In the genomic region with DNA sequence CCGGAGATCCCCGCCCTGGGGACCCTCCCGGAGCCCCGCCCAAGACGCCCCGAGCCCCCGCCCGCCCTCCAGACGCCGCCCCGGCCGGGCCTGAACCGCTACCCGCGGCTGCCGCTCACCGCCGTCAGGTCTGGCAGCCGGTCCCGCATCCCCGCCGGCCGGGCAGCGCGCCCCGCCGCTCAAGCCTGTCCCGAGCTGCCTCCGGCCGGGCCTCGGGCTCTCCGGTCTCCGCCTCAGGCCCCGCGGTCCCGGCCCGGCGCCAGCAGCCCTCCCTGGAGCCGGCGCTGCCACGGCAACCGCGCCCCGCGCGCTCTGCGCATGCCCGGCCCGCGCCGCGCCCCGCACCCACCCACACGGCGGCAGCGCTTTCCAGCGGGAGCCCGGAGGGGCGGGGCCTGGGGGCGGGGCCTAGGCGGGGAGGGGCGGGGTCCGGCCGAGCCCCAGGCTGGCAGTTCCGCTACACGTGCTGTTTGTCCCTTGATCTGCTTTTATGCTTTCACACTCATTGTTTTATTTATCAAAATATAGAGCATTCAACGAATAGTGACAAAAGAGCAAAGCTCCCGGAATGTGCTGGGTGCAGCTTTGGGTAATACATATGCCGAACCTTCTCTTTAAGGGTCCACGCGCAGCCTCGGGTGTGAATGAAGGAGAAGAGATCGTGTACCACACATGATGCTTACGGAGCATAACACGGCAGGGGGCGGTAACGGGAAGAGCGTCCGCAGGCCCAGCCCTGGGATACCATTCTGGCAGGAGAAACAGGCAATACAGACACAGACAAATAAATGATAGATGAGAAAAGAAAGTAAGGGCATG, we compare ENCODE assay signal across 8 cellular contexts. TPM values are rescaled to one million over a fixed set of nuclear protein-coding genes. Genes with fewer than 3 reads are reported as not detected.
DNase-seq lines count a peak whose midpoint lies in the region; ATAC-seq and TF ChIP-seq lines count a peak whose summit lies in the region.

STX2 (minus strand) TSS at position 300 of the 819 bp plus-strand sequence; CDS start at position 149, 151 bp downstream.

- peak within 1 kb of the TSS; percentile 80 for H3K4me3 Mint-ChIP-seq in chondrocyte (ENCODE audit: unreplicated experiment)

- H3K36me3 Mint-ChIP-seq in chondrocyte (ENCODE audit: low read depth): no peaks in the 10 kb centered on the region

- no peaks in the 10 kb centered on the region for H3K27me3 Mint-ChIP-seq in chondrocyte (ENCODE audit: low read depth)

- DNase-seq in AML-193 (lab: John Stamatoyannopoulos, UW) (peak; percentile 78 to 82), NCI-H345 (lab: John Stamatoyannopoulos, UW) (peak; percentile 81), chondrocyte (ENCODE audit: low spot score) (no peak), kidney tubule cell (ENCODE audit: low spot score) (peak; percentile 86)
- peak; percentile 77 to 86 for DNase-seq in activated CD4-positive, alpha-beta T cell treated with anti-CD3 and anti-CD28 coated beads for 24 hours (ENCODE audit: low read depth in 2 of 2)
- DNase-seq in stimulated activated CD4-positive, alpha-beta T cell treated with anti-CD3 and anti-CD28 coated beads, Interleukin-1b, Interleukin-23, amount 100 ng/mL, for 1 hour (ENCODE audit: low read depth in 2 of 2): peak; percentile 85 to 86

- peak; percentile 67 for TF ChIP-seq CTCF in chondrocyte (IDR thresholded peaks at IDR 0.05)

- no peaks in the 10 kb centered on the region for H3K9me3 Mint-ChIP-seq in chondrocyte (ENCODE audit: low read depth)

- peak; percentile 63 for TF ChIP-seq POLR2A in GM18951 (IDR thresholded peaks at IDR 0.05; ENCODE audit: extremely low read depth, insufficient read depth, insufficient read length)

- peak within 1 kb of the TSS; percentile 77 for H3K27ac Mint-ChIP-seq in chondrocyte (ENCODE audit: unreplicated experiment)

- in situ Hi-C loops in GM18951 (cut with MboI; ENCODE audit: low sequenced_read_pairs, unreplicated experiment): no loop called here

- H3K4me1 Mint-ChIP-seq in chondrocyte (ENCODE audit: low read depth): peaks cover 36% of the 10 kb centered on the region

- ATAC-seq in HG03159 (IDR thresholded peaks at IDR 0.05; ENCODE audit: unreplicated experiment): peak; percentile 90

RNA-seq across cellular contexts. Expression of gene STX2, which starts in this region (rescaled TPM):
- 28.4 to 42.6 TPM (median 40.4 TPM) in 3 replicates for total RNA-seq in chondrocyte
